In genomic region chr7:70790215-70791073, GRCh38 we compare ENCODE assay signal across 1 cellular context.
TF ChIP-seq lines count a peak whose summit lies in the region.

No MANE protein-coding gene starts in this region.

TF ChIP-seq in neural cell, 6 proteins besides CTCF, POLR2A, EP300 and RAD21:
- TF ChIP-seq REST (IDR thresholded peaks at IDR 0.05; ENCODE audit: borderline replicate concordance) (no peak), MXI1 (conservative IDR thresholded peaks at IDR 0.05; ENCODE audit: poor library complexity, severe bottlenecking) (no peak), SMC3 (conservative IDR thresholded peaks at IDR 0.05; ENCODE audit: poor library complexity) (no peak), POLR2AphosphoS5 (IDR thresholded peaks at IDR 0.05) (peak; percentile 21), TAF1 (IDR thresholded peaks at IDR 0.05; ENCODE audit: low read depth) (no peak)
